In genomic region chr6:148583631-148584030, GRCh38 we compare ENCODE assay signal across 2 cellular contexts.
TF ChIP-seq lines count a peak whose summit lies in the region.

No MANE protein-coding gene starts in this region.

TF ChIP-seq in HEK293, 187 proteins besides CTCF, POLR2A, EP300 and RAD21:
- TF ChIP-seq ATF2 (tag by site-specific recombination; IDR thresholded peaks at IDR 0.05; ENCODE audit: low read depth), result peak; percentile 37; the same call in 1 of the 2 replicates
- no peak for TF ChIP-seq ZNF48 (tag by site-specific recombination; IDR thresholded peaks at IDR 0.05)
- no peak for TF ChIP-seq MZF1 (tag by site-specific recombination; IDR thresholded peaks at IDR 0.05; ENCODE audit: borderline replicate concordance)
- TF ChIP-seq PRDM1 (tag by site-specific recombination; IDR thresholded peaks at IDR 0.05), result no peak
- TF ChIP-seq, protein P1, sequence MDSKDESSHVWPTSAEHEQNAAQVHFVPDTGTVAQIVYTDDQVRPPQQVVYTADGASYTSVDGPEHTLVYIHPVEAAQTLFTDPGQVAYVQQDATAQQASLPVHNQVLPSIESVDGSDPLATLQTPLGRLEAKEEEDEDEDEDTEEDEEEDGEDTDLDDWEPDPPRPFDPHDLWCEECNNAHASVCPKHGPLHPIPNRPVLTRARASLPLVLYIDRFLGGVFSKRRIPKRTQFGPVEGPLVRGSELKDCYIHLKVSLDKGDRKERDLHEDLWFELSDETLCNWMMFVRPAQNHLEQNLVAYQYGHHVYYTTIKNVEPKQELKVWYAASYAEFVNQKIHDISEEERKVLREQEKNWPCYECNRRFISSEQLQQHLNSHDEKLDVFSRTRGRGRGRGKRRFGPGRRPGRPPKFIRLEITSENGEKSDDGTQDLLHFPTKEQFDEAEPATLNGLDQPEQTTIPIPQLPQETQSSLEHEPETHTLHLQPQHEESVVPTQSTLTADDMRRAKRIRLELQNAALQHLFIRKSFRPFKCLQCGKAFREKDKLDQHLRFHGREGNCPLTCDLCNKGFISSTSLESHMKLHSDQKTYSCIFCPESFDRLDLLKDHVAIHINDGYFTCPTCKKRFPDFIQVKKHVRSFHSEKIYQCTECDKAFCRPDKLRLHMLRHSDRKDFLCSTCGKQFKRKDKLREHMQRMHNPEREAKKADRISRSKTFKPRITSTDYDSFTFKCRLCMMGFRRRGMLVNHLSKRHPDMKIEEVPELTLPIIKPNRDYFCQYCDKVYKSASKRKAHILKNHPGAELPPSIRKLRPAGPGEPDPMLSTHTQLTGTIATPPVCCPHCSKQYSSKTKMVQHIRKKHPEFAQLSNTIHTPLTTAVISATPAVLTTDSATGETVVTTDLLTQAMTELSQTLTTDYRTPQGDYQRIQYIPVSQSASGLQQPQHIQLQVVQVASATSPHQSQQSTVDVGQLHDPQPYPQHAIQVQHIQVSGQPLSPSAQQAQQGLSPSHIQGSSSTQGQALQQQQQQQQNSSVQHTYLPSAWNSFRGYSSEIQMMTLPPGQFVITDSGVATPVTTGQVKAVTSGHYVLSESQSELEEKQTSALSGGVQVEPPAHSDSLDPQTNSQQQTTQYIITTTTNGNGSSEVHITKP (tag by site-specific recombination; IDR thresholded peaks at IDR 0.05), result no peak

TF ChIP-seq in K562, 482 proteins besides CTCF, POLR2A, EP300 and RAD21 (continued from another document):
- no peak for TF ChIP-seq CREB3L1 (IDR thresholded peaks at IDR 0.05; ENCODE audit: borderline replicate concordance, low read depth)
